1 cellular context compared by ENCODE assay signal in the genomic region with DNA sequence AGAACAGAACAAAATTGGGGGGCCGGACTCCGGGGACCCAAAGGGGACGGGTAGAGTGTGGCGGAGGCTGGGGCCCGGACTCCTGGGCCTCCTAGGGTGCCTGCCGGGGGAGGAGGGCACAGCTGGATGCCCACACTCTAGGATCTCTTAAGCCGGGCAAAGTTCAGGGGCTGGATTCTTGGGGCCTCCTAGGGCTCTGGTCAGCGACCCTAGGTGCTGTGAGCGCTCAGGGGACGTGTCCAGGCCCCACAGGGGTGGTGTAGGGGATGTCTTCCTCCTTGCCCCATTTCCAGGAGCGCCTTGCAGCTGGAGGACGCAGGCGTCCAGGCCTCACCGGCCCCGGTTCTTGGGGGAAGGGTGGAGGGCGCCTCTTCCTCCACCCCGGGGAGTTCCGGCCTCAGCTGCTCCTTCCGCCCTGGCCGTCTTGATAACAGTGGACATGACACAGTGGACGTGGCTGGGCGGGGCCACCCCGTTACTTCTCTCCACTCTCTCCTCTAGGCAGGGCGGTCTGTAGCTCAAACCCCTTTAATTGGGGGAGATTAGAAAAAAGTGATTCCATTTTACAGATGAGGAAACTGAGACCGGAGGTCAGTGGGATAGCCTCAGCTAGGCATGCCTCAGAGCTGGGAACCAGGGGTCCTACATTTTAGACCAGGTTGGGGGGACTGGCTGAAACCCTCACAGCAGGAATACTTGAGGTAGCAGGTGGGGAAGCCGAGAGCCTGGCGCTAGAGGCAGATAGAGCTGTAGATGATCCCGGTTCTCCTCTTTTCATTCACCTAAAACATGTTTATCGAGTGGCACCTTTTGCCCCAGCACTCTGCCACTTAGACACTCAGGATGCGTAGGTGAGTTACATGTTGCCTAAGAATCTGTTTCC.
TF ChIP-seq lines count a peak whose summit lies in the region.

No MANE protein-coding gene starts in this region.

TF ChIP-seq in H1, 55 proteins besides CTCF, POLR2A, EP300 and RAD21:
- TF ChIP-seq, protein P1, sequence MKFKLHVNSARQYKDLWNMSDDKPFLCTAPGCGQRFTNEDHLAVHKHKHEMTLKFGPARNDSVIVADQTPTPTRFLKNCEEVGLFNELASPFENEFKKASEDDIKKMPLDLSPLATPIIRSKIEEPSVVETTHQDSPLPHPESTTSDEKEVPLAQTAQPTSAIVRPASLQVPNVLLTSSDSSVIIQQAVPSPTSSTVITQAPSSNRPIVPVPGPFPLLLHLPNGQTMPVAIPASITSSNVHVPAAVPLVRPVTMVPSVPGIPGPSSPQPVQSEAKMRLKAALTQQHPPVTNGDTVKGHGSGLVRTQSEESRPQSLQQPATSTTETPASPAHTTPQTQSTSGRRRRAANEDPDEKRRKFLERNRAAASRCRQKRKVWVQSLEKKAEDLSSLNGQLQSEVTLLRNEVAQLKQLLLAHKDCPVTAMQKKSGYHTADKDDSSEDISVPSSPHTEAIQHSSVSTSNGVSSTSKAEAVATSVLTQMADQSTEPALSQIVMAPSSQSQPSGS (IDR thresholded peaks at IDR 0.05; ENCODE audit: low read length), result no peak
- TF ChIP-seq BACH1 (IDR thresholded peaks at IDR 0.05; ENCODE audit: low read length) (no peak), KDM1A (IDR thresholded peaks at IDR 0.05; ENCODE audit: borderline replicate concordance, low read length) (peak; percentile 11; the same call in 1 of the 2 replicates)
